In the genomic region with DNA sequence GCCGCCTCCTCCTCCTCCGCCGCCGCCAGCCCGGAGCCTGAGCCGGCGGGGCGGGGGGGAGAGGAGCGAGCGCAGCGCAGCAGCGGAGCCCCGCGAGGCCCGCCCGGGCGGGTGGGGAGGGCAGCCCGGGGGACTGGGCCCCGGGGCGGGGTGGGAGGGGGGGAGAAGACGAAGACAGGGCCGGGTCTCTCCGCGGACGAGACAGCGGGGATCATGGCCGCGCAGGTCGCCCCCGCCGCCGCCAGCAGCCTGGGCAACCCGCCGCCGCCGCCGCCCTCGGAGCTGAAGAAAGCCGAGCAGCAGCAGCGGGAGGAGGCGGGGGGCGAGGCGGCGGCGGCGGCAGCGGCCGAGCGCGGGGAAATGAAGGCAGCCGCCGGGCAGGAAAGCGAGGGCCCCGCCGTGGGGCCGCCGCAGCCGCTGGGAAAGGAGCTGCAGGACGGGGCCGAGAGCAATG, we compare ENCODE assay signal across 8 cellular contexts. TPM values are rescaled to one million over a fixed set of nuclear protein-coding genes. Genes with fewer than 3 reads are reported as not detected.
A peak's percentile ranks its signal among the peaks of the same experiment; 100 is the strongest.
DNase-seq lines count a peak whose midpoint lies in the region; ATAC-seq and TF ChIP-seq lines count a peak whose summit lies in the region.

No MANE protein-coding gene starts in this region.

- H3K36me3 ChIP-seq in OCI-LY7 (ENCODE audit: insufficient read depth, low read length) (peaks cover 32% of the 10 kb centered on the region), endodermal cell (ENCODE audit: control insufficient read depth, insufficient read depth, low read length) (peaks cover 7% of the 10 kb centered on the region), neural progenitor cell (no peaks in the 10 kb centered on the region)

- H3K4me1 ChIP-seq in OCI-LY7 (ENCODE audit: insufficient read depth, low read length, poor library complexity, severe bottlenecking) (peaks cover 57% of the 10 kb centered on the region), endodermal cell (ENCODE audit: control insufficient read depth, insufficient read depth, low read length) (peaks cover 18% of the 10 kb centered on the region), neural progenitor cell (peaks cover 39% of the 10 kb centered on the region)

- no peaks in the 10 kb centered on the region for H3K27me3 Mint-ChIP-seq in endodermal cell (ENCODE audit: insufficient read depth)
- peaks cover 2% of the 10 kb centered on the region for H3K27me3 Mint-ChIP-seq in neural progenitor cell (ENCODE audit: insufficient read depth, low read depth)

- H3K9me2 ChIP-seq in OCI-LY7 (ENCODE audit: insufficient read depth, low read length) = no peaks in the 10 kb centered on the region

- H3F3A ChIP-seq in neural progenitor cell (ENCODE audit: low read depth) = peaks cover 40% of the 10 kb centered on the region

- peaks cover 60% of the 10 kb centered on the region for H3K79me2 ChIP-seq in OCI-LY7 (ENCODE audit: insufficient read depth, low read depth, low read length)
- peaks cover 72% of the 10 kb centered on the region for H3K79me2 ChIP-seq in neural progenitor cell (ENCODE audit: low read depth)

- POLR2A ChIA-PET in OCI-LY7 (lab: Charles Lee) = interaction anchor here (4.0 kb wide), 1 partner anchor 48 kb away, joined by 24 read pairs; no protein-coding TSS in a partner anchor

- no peak for DNase-seq in GM12865 (ENCODE audit: low read depth)
- no peak for DNase-seq in OCI-LY7 (ENCODE audit: low spot score)
- DNase-seq in endodermal cell = no peak
- no peak for DNase-seq in neural progenitor cell (ENCODE audit: low spot score)
- DNase-seq in AG08396 (ENCODE audit: low spot score) = no peak
- no peak for DNase-seq in midbrain (lab: John Stamatoyannopoulos, UW)
- no peak for DNase-seq in SKM-1 (lab: John Stamatoyannopoulos, UW; ENCODE audit: unreplicated experiment)

- peak overlapping the region; percentile 95 for H3K27ac ChIP-seq in OCI-LY7 (ENCODE audit: low read depth, low read length, poor library complexity, severe bottlenecking)
- H3K27ac ChIP-seq in endodermal cell (ENCODE audit: low read depth, low read length) = peak overlapping the region; percentile 90
- peak overlapping the region; percentile 94 for H3K27ac ChIP-seq in neural progenitor cell

- H2AFZ ChIP-seq in OCI-LY7 (ENCODE audit: low read length) (no peak overlapping the region), neural progenitor cell (replicated peaks) (no peak overlapping the region)

- H3K9me3 Mint-ChIP-seq in endodermal cell = no peaks in the 10 kb centered on the region
- H3K9me3 Mint-ChIP-seq in neural progenitor cell = no peaks in the 10 kb centered on the region

- H3K4me3 Mint-ChIP-seq in endodermal cell = no peak overlapping the region
- peak overlapping the region; percentile 17 for H3K4me3 Mint-ChIP-seq in neural progenitor cell

- intact Hi-C loops in OCI-LY7 (cut with micrococcal nuclease; ENCODE audit: unreplicated experiment) = loop anchor here (2.0 kb wide), 1 partner anchor 29 kb away; no protein-coding TSS in a partner anchor

- H3K4me3 ChIP-seq in GM12865 (ENCODE audit: low read depth, low read length) = peak overlapping the region; percentile 88
- H3K4me3 ChIP-seq in OCI-LY7 (ENCODE audit: low read depth, low read length, poor library complexity, severe bottlenecking) = peak overlapping the region; percentile 87
- H3K4me3 ChIP-seq in endodermal cell (ENCODE audit: low read length) = peak overlapping the region; percentile 87
- peak overlapping the region; percentile 90 for H3K4me3 ChIP-seq in neural progenitor cell

- H3K36me3 Mint-ChIP-seq in endodermal cell (ENCODE audit: low read depth) (peaks cover 3% of the 10 kb centered on the region), neural progenitor cell (peaks cover 3% of the 10 kb centered on the region)

- CTCF ChIA-PET in OCI-LY7 (lab: Charles Lee; ENCODE audit: unreplicated experiment) = no interaction called here

- H3K4me2 ChIP-seq in OCI-LY7 (ENCODE audit: low read length) (peak overlapping the region; percentile 75), neural progenitor cell (peak overlapping the region; percentile 87)

- H3K27me3 ChIP-seq in endodermal cell (ENCODE audit: control insufficient read depth, insufficient read depth, low read length, poor library complexity, severe bottlenecking) = no peaks in the 10 kb centered on the region
- H3K27me3 ChIP-seq in neural progenitor cell = no peaks in the 10 kb centered on the region

- H3K4me1 Mint-ChIP-seq in endodermal cell (peaks cover 19% of the 10 kb centered on the region), neural progenitor cell (peaks cover 28% of the 10 kb centered on the region)

- TF ChIP-seq CTCF in GM12865 (IDR thresholded peaks at IDR 0.05; ENCODE audit: insufficient read depth, low read depth, low read length, missing control alignments) = no peak
- no peak for TF ChIP-seq CTCF in OCI-LY7 (conservative IDR thresholded peaks at IDR 0.05; ENCODE audit: low read length)
- no peak for TF ChIP-seq CTCF in endodermal cell (conservative IDR thresholded peaks at IDR 0.05)
- no peak for TF ChIP-seq CTCF in neural progenitor cell (IDR thresholded peaks at IDR 0.05)

- no peak for ATAC-seq in GM18517 (IDR thresholded peaks at IDR 0.05; ENCODE audit: unreplicated experiment)

- no TSS peak for BruUV-seq in OCI-LY7 (replicated peaks; lab: Mats Ljungman, UMichigan)

- no peak overlapping the region for H3K27ac Mint-ChIP-seq in endodermal cell
- H3K27ac Mint-ChIP-seq in neural progenitor cell = no peak overlapping the region

- H3K9ac ChIP-seq in endodermal cell (ENCODE audit: extremely low read depth, low read length, poor library complexity, severe bottlenecking) = peak overlapping the region; percentile 85
- H3K9ac ChIP-seq in neural progenitor cell = peak overlapping the region; percentile 83

- WGBS in endodermal cell (ENCODE audit: insufficient coverage in 1 of 2, insufficient read length in 1 of 2), 2 experiments = 0% methylated on average over 22 to 60 of the region's 60 CpGs

- no peaks in the 10 kb centered on the region for H3K9me3 ChIP-seq in OCI-LY7 (ENCODE audit: low read length)
- H3K9me3 ChIP-seq in endodermal cell (ENCODE audit: control insufficient read depth, low read length) = no peaks in the 10 kb centered on the region
- H3K9me3 ChIP-seq in neural progenitor cell (ENCODE audit: low read depth) = no peaks in the 10 kb centered on the region

- H4K20me1 ChIP-seq in OCI-LY7 (ENCODE audit: insufficient read depth, low read length) (peaks cover 32% of the 10 kb centered on the region), neural progenitor cell (ENCODE audit: low read depth) (peaks cover 39% of the 10 kb centered on the region)

RNA-seq across cellular contexts. Expression of gene ARID1A, which starts 0.4 kb away (rescaled TPM):
- total RNA-seq in OCI-LY7 (2014; rRNA removed; shearing (Covaris generic)) = 51.8 and 55.2 TPM in 2 replicates
- total RNA-seq in OCI-LY7 (2022) (123 and 128 TPM in 2 replicates), endodermal cell (100 to 1,000 TPM; 118 to 128 TPM), neural progenitor cell (ENCODE audit: low replicate concordance) (43.1 and 70.6 TPM in 2 replicates)
- 83.1 TPM for polyA plus RNA-seq in endodermal cell (2013, experiment 1 of 2)
- polyA plus RNA-seq in endodermal cell (2013, experiment 2 of 2) = 81.4 TPM
